8 cellular contexts compared by ENCODE assay signal in the genomic region with DNA sequence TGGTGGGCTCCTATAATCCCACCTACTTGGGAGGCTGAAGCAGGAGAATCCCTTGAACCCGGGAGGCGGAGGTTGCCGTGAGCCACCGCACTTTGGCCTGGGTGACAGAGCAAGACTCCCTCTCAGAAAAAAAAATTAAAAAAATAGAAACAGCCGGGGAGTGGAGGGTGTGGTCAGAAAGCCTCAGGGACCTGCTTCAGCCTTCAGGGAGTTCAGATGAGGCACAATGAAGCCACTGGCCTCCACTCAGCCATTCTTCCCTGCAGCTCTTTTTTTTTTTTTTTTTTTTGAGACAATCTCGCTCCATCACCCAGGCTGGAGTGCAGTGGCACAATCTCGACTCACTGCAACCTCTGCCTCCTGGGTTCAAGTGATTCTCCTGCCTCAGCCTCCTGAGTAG. TPM values are rescaled to one million over a fixed set of nuclear protein-coding genes. Genes with fewer than 3 reads are reported as not detected.
DNase-seq lines count a peak whose midpoint lies in the region; ATAC-seq and TF ChIP-seq lines count a peak whose summit lies in the region.
"Not testable (repeated sequence)": the region's sequence is repeated elsewhere in the genome, so short reads cannot be mapped to it uniquely, and the experiment has no call there.

No MANE protein-coding gene starts in this region.

- not testable (repeated sequence) for H3K4me3 ChIP-seq in left ventricle myocardium inferior, vagina

- POLR2A ChIA-PET in activated CD4-positive, alpha-beta memory T cell treated with anti-CD3 and anti-CD28 coated beads, Interleukin-2, amount 10 ng/mL, durations not matched to agents 7 days and 5 days (lab: Charles Lee) = not testable (repeated sequence)

- not testable (repeated sequence) for TF ChIP-seq CTCF in CD14-positive monocyte (IDR thresholded peaks at IDR 0.05); left ventricle myocardium inferior (IDR thresholded peaks at IDR 0.05; ENCODE audit: borderline replicate concordance); natural killer cell (IDR thresholded peaks at IDR 0.05); vagina (IDR thresholded peaks at IDR 0.05)

- DNase-seq in CD14-positive monocyte (ENCODE audit: low spot score) (peak; percentile 7), NCI-H69 (lab: John Stamatoyannopoulos, UW) (peak; percentile 48)
- DNase-seq in activated CD4-positive, alpha-beta memory T cell treated with anti-CD3 and anti-CD28 coated beads, Interleukin-2, amount 10 ng/mL, durations not matched to agents 7 days and 5 days; left ventricle myocardium inferior; natural killer cell; stimulated activated effector memory CD8-positive, alpha-beta T cell treated with anti-CD3 and anti-CD28 coated beads, Interleukin-12 subunit alpha, Interleukin-12 subunit beta, amount 100 ng/mL, for 72 hours (ENCODE audit: low spot score in 2 of 2); vagina (ENCODE audit: extremely low spot score in 2 of 2): not testable (repeated sequence)

- not testable (repeated sequence) for H3K27me3 ChIP-seq in left ventricle myocardium inferior (ENCODE audit: low read depth); vagina

- not testable (repeated sequence) for H3K27me3 Mint-ChIP-seq in CD14-positive monocyte (ENCODE audit: low read depth in 3 of 3); activated CD4-positive, alpha-beta memory T cell treated with anti-CD3 and anti-CD28 coated beads, Interleukin-2, amount 10 ng/mL, durations not matched to agents 7 days and 5 days; dendritic cell treated with granulocyte-macrophage colony-stimulating factor and Interleukin-4, amounts not matched to agents 40 ng/mL and 50 ng/mL, for 4 days; natural killer cell (ENCODE audit: low read depth in 2 of 2)

- peaks cover 29% of the 10 kb centered on the region for H3K36me3 ChIP-seq in left ventricle myocardium inferior
- not testable (repeated sequence) for H3K36me3 ChIP-seq in vagina

- H3K4me1 ChIP-seq in left ventricle myocardium inferior = peaks cover 74% of the 10 kb centered on the region
- H3K4me1 ChIP-seq in vagina = peaks cover 41% of the 10 kb centered on the region

- not testable (repeated sequence) for TF ChIP-seq POLR2A in vagina (IDR thresholded peaks at IDR 0.05)

- intact Hi-C loops in CD14-positive monocyte (cut with micrococcal nuclease); left ventricle myocardium inferior (cut with micrococcal nuclease); natural killer cell (cut with micrococcal nuclease); vagina (cut with DNase I): not testable (repeated sequence)
- intact Hi-C loops in dendritic cell treated with granulocyte-macrophage colony-stimulating factor and Interleukin-4, amounts not matched to agents 40 ng/mL and 50 ng/mL, for 4 days (cut with micrococcal nuclease) = loop anchor here (1.0 kb wide), 1 partner anchor 8 kb away; a partner anchor contains a TSS

- H3K27ac ChIP-seq in left ventricle myocardium inferior (replicated peaks) (peak overlapping the region; percentile 79), vagina (peak overlapping the region; percentile 87)

- ATAC-seq in natural killer cell; stimulated activated effector memory CD8-positive, alpha-beta T cell treated with anti-CD3 and anti-CD28 coated beads, Interleukin-12 subunit alpha, Interleukin-12 subunit beta, amount 100 ng/mL, for 72 hours: not testable (repeated sequence)

- H3K4me3 Mint-ChIP-seq in CD14-positive monocyte; activated CD4-positive, alpha-beta memory T cell treated with anti-CD3 and anti-CD28 coated beads, Interleukin-2, amount 10 ng/mL, durations not matched to agents 7 days and 5 days; dendritic cell treated with granulocyte-macrophage colony-stimulating factor and Interleukin-4, amounts not matched to agents 40 ng/mL and 50 ng/mL, for 4 days; natural killer cell; stimulated activated effector memory CD8-positive, alpha-beta T cell treated with anti-CD3 and anti-CD28 coated beads, Interleukin-12 subunit alpha, Interleukin-12 subunit beta, amount 100 ng/mL, for 72 hours: not testable (repeated sequence)

- not testable (repeated sequence) for H3K9me3 ChIP-seq in left ventricle myocardium inferior (replicated peaks); vagina

- H3K9me3 Mint-ChIP-seq in CD14-positive monocyte; activated CD4-positive, alpha-beta memory T cell treated with anti-CD3 and anti-CD28 coated beads, Interleukin-2, amount 10 ng/mL, durations not matched to agents 7 days and 5 days; dendritic cell treated with granulocyte-macrophage colony-stimulating factor and Interleukin-4, amounts not matched to agents 40 ng/mL and 50 ng/mL, for 4 days; natural killer cell; stimulated activated effector memory CD8-positive, alpha-beta T cell treated with anti-CD3 and anti-CD28 coated beads, Interleukin-12 subunit alpha, Interleukin-12 subunit beta, amount 100 ng/mL, for 72 hours: not testable (repeated sequence)

- H3K4me1 Mint-ChIP-seq in CD14-positive monocyte (peaks cover 42% of the 10 kb centered on the region), natural killer cell (peaks cover 30 to 55% of the 10 kb centered on the region in 2 donors)
- H3K4me1 Mint-ChIP-seq in activated CD4-positive, alpha-beta memory T cell treated with anti-CD3 and anti-CD28 coated beads, Interleukin-2, amount 10 ng/mL, durations not matched to agents 7 days and 5 days = peaks cover 47% of the 10 kb centered on the region
- peaks cover 66% of the 10 kb centered on the region for H3K4me1 Mint-ChIP-seq in dendritic cell treated with granulocyte-macrophage colony-stimulating factor and Interleukin-4, amounts not matched to agents 40 ng/mL and 50 ng/mL, for 4 days (ENCODE audit: low read depth)
- peaks cover 42% of the 10 kb centered on the region for H3K4me1 Mint-ChIP-seq in stimulated activated effector memory CD8-positive, alpha-beta T cell treated with anti-CD3 and anti-CD28 coated beads, Interleukin-12 subunit alpha, Interleukin-12 subunit beta, amount 100 ng/mL, for 72 hours

- peaks cover 57 to 71% of the 10 kb centered on the region in 2 donors for H3K36me3 Mint-ChIP-seq in CD14-positive monocyte
- H3K36me3 Mint-ChIP-seq in activated CD4-positive, alpha-beta memory T cell treated with anti-CD3 and anti-CD28 coated beads, Interleukin-2, amount 10 ng/mL, durations not matched to agents 7 days and 5 days (ENCODE audit: low read depth) = peaks cover 42% of the 10 kb centered on the region
- H3K36me3 Mint-ChIP-seq in dendritic cell treated with granulocyte-macrophage colony-stimulating factor and Interleukin-4, amounts not matched to agents 40 ng/mL and 50 ng/mL, for 4 days (ENCODE audit: low read depth) = peaks cover 52% of the 10 kb centered on the region
- not testable (repeated sequence) for H3K36me3 Mint-ChIP-seq in natural killer cell
- peaks cover 80% of the 10 kb centered on the region for H3K36me3 Mint-ChIP-seq in stimulated activated effector memory CD8-positive, alpha-beta T cell treated with anti-CD3 and anti-CD28 coated beads, Interleukin-12 subunit alpha, Interleukin-12 subunit beta, amount 100 ng/mL, for 72 hours

- peak overlapping the region; percentile 68 to 97 (median 91) for H3K27ac Mint-ChIP-seq in CD14-positive monocyte
- peak overlapping the region; percentile 31 for H3K27ac Mint-ChIP-seq in activated CD4-positive, alpha-beta memory T cell treated with anti-CD3 and anti-CD28 coated beads, Interleukin-2, amount 10 ng/mL, durations not matched to agents 7 days and 5 days
- H3K27ac Mint-ChIP-seq in dendritic cell treated with granulocyte-macrophage colony-stimulating factor and Interleukin-4, amounts not matched to agents 40 ng/mL and 50 ng/mL, for 4 days = peak overlapping the region; percentile 89
- H3K27ac Mint-ChIP-seq in natural killer cell = peak overlapping the region; percentile 95 to 99
- peak overlapping the region; percentile 90 for H3K27ac Mint-ChIP-seq in stimulated activated effector memory CD8-positive, alpha-beta T cell treated with anti-CD3 and anti-CD28 coated beads, Interleukin-12 subunit alpha, Interleukin-12 subunit beta, amount 100 ng/mL, for 72 hours

- CTCF ChIA-PET in activated CD4-positive, alpha-beta memory T cell treated with anti-CD3 and anti-CD28 coated beads, Interleukin-2, amount 10 ng/mL, durations not matched to agents 7 days and 5 days (lab: Charles Lee) = not testable (repeated sequence)

RNA-seq across cellular contexts. Expression of a gene that starts 8.5 kb away (rescaled TPM):
- polyA plus RNA-seq in CD14-positive monocyte = 10 to 100 TPM in 1 of 2 donors, 1 to 10 TPM in 1; 7.8 to 10.1 TPM
- 1 to 10 TPM; 7.4 to 8.5 TPM for total RNA-seq in activated CD4-positive, alpha-beta memory T cell treated with anti-CD3 and anti-CD28 coated beads, Interleukin-2, amount 10 ng/mL, durations not matched to agents 7 days and 5 days
- total RNA-seq in left ventricle myocardium inferior = 61.7 TPM
- 10 to 100 TPM; 43.3 to 57.6 (median 47.3) TPM for total RNA-seq in natural killer cell
- 41.5 TPM for total RNA-seq in vagina

RNA-seq across cellular contexts. Expression of a gene that starts 43.1 kb away (rescaled TPM):
- polyA plus RNA-seq in CD14-positive monocyte = 10 to 100 TPM; 30.4 to 30.7 TPM
- 10 to 100 TPM; 34.5 to 35.8 TPM for total RNA-seq in activated CD4-positive, alpha-beta memory T cell treated with anti-CD3 and anti-CD28 coated beads, Interleukin-2, amount 10 ng/mL, durations not matched to agents 7 days and 5 days
- 12.1 TPM for total RNA-seq in left ventricle myocardium inferior
- 10 to 100 TPM; 20.1 to 25.8 (median 23.1) TPM for total RNA-seq in natural killer cell
- 15.5 TPM for total RNA-seq in vagina

Comparison
In these comparisons a context has a peak if more than half of its experiments do, and no peak if none do; other contexts are left out.
1. H3K27ac Mint-ChIP-seq: peak in every context shown above with its lines; median percentile 97 in natural killer cell; 91 in CD14-positive monocyte; 90 in stimulated activated effector memory CD8-positive, alpha-beta T cell treated with anti-CD3 and anti-CD28 coated beads, Interleukin-12 subunit alpha, Interleukin-12 subunit beta, amount 100 ng/mL, for 72 hours; 89 in dendritic cell treated with granulocyte-macrophage colony-stimulating factor and Interleukin-4, amounts not matched to agents 40 ng/mL and 50 ng/mL, for 4 days; 31 in activated CD4-positive, alpha-beta memory T cell treated with anti-CD3 and anti-CD28 coated beads, Interleukin-2, amount 10 ng/mL, durations not matched to agents 7 days and 5 days.